ENCODE assay signal across 1 cellular context in the genomic region with DNA sequence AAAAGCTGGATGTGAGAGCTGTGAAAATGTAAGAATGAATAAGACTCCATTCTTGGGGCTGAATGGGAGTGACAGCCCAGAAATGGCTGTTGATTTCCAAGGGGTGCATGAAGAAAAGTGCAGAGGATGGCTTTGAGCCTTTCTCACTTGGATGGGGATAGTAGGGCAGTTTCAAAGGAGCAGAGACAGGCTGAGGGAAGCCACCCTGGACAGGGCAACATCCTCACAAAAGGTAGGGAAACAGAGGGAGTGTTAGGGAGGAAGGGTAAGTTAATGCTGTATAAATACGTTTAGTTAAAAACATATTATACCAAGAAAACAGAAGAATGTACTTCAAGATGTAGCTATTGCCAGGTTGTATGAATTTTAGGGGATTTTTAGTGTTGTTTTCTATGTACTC.
TF ChIP-seq lines count a peak whose summit lies in the region.

No MANE protein-coding gene starts in this region.

TF ChIP-seq in SK-N-SH treated with all-trans-retinoic acid at 6 μM for 48 hours, 23 proteins besides CTCF, POLR2A, EP300 and RAD21 (continued from another document):
- TF ChIP-seq, protein P1, sequence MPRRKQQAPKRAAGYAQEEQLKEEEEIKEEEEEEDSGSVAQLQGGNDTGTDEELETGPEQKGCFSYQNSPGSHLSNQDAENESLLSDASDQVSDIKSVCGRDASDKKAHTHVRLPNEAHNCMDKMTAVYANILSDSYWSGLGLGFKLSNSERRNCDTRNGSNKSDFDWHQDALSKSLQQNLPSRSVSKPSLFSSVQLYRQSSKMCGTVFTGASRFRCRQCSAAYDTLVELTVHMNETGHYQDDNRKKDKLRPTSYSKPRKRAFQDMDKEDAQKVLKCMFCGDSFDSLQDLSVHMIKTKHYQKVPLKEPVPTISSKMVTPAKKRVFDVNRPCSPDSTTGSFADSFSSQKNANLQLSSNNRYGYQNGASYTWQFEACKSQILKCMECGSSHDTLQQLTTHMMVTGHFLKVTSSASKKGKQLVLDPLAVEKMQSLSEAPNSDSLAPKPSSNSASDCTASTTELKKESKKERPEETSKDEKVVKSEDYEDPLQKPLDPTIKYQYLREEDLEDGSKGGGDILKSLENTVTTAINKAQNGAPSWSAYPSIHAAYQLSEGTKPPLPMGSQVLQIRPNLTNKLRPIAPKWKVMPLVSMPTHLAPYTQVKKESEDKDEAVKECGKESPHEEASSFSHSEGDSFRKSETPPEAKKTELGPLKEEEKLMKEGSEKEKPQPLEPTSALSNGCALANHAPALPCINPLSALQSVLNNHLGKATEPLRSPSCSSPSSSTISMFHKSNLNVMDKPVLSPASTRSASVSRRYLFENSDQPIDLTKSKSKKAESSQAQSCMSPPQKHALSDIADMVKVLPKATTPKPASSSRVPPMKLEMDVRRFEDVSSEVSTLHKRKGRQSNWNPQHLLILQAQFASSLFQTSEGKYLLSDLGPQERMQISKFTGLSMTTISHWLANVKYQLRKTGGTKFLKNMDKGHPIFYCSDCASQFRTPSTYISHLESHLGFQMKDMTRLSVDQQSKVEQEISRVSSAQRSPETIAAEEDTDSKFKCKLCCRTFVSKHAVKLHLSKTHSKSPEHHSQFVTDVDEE (CRISPR knock-in tag; IDR thresholded peaks at IDR 0.05) = no peak
- TF ChIP-seq PPARA (CRISPR knock-in tag; IDR thresholded peaks at IDR 0.05; ENCODE audit: borderline replicate concordance) (no peak), TCF4 (CRISPR knock-in tag; IDR thresholded peaks at IDR 0.05; ENCODE audit: borderline replicate concordance) (no peak), ISL1 (CRISPR knock-in tag; IDR thresholded peaks at IDR 0.05) (no peak), TOX (CRISPR knock-in tag; IDR thresholded peaks at IDR 0.05; ENCODE audit: borderline replicate concordance) (no peak), ZFP3 (CRISPR knock-in tag; IDR thresholded peaks at IDR 0.05) (no peak)
